ENCODE assay signal across 8 cellular contexts in genomic region chr12:122750781-122751515, GRCh38. TPM values are rescaled to one million over a fixed set of nuclear protein-coding genes. Genes with fewer than 3 reads are reported as not detected.
DNase-seq lines count a peak whose midpoint lies in the region; ATAC-seq and TF ChIP-seq lines count a peak whose summit lies in the region.
"Not testable (repeated sequence)": the region's sequence is repeated elsewhere in the genome, so short reads cannot be mapped to it uniquely, and the experiment has no call there.
"Had no signal": no experiment of that assay in that cellular context is flagged by ENCODE, and none has a peak within 500 bp of the region (broad histone marks: within the 10 kb centered on the region; RNA-seq: fewer than 3 reads in every experiment).

No MANE protein-coding gene starts in this region.

- intact Hi-C loops in Calu3 (cut with micrococcal nuclease; ENCODE audit: unreplicated experiment); OCI-LY7 (cut with micrococcal nuclease; ENCODE audit: unreplicated experiment): not testable (repeated sequence)

- not testable (repeated sequence) for H4K8ac ChIP-seq in mesendoderm (ENCODE audit: low read depth, low read length)

- not testable (repeated sequence) for BruUV-seq in Calu3 (replicated peaks; lab: Mats Ljungman, UMichigan)
- BruUV-seq in OCI-LY7 (replicated peaks; lab: Mats Ljungman, UMichigan), result TSS peak; percentile 90

- peaks cover 10% of the 10 kb centered on the region for H3K79me1 ChIP-seq in mesendoderm (ENCODE audit: low read length)

- H3K79me2 ChIP-seq in OCI-LY7 (ENCODE audit: insufficient read depth, low read depth, low read length) (peaks cover 35% of the 10 kb centered on the region), mesendoderm (ENCODE audit: control insufficient read depth, insufficient read depth, low read length) (peaks cover 17% of the 10 kb centered on the region)

- POLR2A ChIA-PET in OCI-LY7 (lab: Charles Lee), result not testable (repeated sequence)

- not testable (repeated sequence) for H3K23ac ChIP-seq in mesendoderm (ENCODE audit: low read length)

- H3K18ac ChIP-seq in mesendoderm (ENCODE audit: low read length), result peak overlapping the region; percentile 53

- peaks cover 25% of the 10 kb centered on the region for H3K36me3 ChIP-seq in OCI-LY7 (ENCODE audit: insufficient read depth, low read length)
- H3K36me3 ChIP-seq in mesendoderm (ENCODE audit: control insufficient read depth, insufficient read depth, low read length), result not testable (repeated sequence)

- H2AK5ac ChIP-seq in mesendoderm (ENCODE audit: low read length), result not testable (repeated sequence)

- peaks cover 46% of the 10 kb centered on the region for H3K4me1 Mint-ChIP-seq in Calu3 (ENCODE audit: low read depth, unreplicated experiment)
- H3K4me1 Mint-ChIP-seq in activated T-cell treated with anti-CD3 and anti-CD28 coated beads, Interleukin-2, amount 50 U/mL, for 24 hours (ENCODE audit: low read depth), result peaks cover 38% of the 10 kb centered on the region
- peaks cover 18% of the 10 kb centered on the region in 2 donors for H3K4me1 Mint-ChIP-seq in effector memory CD8-positive, alpha-beta T cell (ENCODE audit: low read depth in 2 of 2)

- H3K4ac ChIP-seq in mesendoderm (ENCODE audit: low read depth, low read length), result peak overlapping the region; percentile 75

- peak overlapping the region; percentile 67 for H2BK15ac ChIP-seq in mesendoderm (replicated peaks; ENCODE audit: low read depth)

- not testable (repeated sequence) for H3K9me2 ChIP-seq in OCI-LY7 (ENCODE audit: insufficient read depth, low read length)

- TF ChIP-seq CTCF in Calu3 (IDR thresholded peaks at IDR 0.05; ENCODE audit: unreplicated experiment); OCI-LY7 (conservative IDR thresholded peaks at IDR 0.05; ENCODE audit: low read length): not testable (repeated sequence)

- H3K27ac Mint-ChIP-seq in Calu3 (ENCODE audit: unreplicated experiment), result peak overlapping the region; percentile 99
- H3K27ac Mint-ChIP-seq in activated T-cell treated with anti-CD3 and anti-CD28 coated beads, Interleukin-2, amount 50 U/mL, for 24 hours, result peak overlapping the region; percentile 85
- peak overlapping the region in 1 of 2 donors; percentile 97 for H3K27ac Mint-ChIP-seq in effector memory CD8-positive, alpha-beta T cell

- peak overlapping the region; percentile 49 for H3K56ac ChIP-seq in mesendoderm (ENCODE audit: low read length)

- peaks cover 33% of the 10 kb centered on the region for H3K4me1 ChIP-seq in OCI-LY7 (ENCODE audit: insufficient read depth, low read length, poor library complexity, severe bottlenecking)
- not testable (repeated sequence) for H3K4me1 ChIP-seq in mesendoderm (ENCODE audit: control insufficient read depth, low read depth, low read length)

- not testable (repeated sequence) for ATAC-seq in effector memory CD8-positive, alpha-beta T cell (replicated peaks)

- H3K4me2 ChIP-seq in OCI-LY7 (ENCODE audit: low read length), result peak overlapping the region; percentile 94
- H3K4me2 ChIP-seq in mesendoderm (ENCODE audit: low read length), result not testable (repeated sequence)

- not testable (repeated sequence) for H3K27me3 Mint-ChIP-seq in Calu3 (ENCODE audit: unreplicated experiment); activated T-cell treated with anti-CD3 and anti-CD28 coated beads, Interleukin-2, amount 50 U/mL, for 24 hours; effector memory CD8-positive, alpha-beta T cell

- CTCF ChIA-PET in Calu3 (lab: Charles Lee), result interaction anchor here (0.7 kb wide), 1 partner anchor 30 kb away, joined by 3 read pairs; no protein-coding TSS in a partner anchor
- CTCF ChIA-PET in OCI-LY7 (lab: Charles Lee; ENCODE audit: unreplicated experiment), result not testable (repeated sequence)

- H3K4me3 ChIP-seq in OCI-LY7 (ENCODE audit: low read depth, low read length, poor library complexity, severe bottlenecking), result peak overlapping the region; percentile 92
- H3K4me3 ChIP-seq in mesendoderm (ENCODE audit: low read length), result not testable (repeated sequence)

- peak overlapping the region; percentile 98 for H3K4me3 Mint-ChIP-seq in Calu3 (ENCODE audit: low read depth, unreplicated experiment)
- H3K4me3 Mint-ChIP-seq in activated T-cell treated with anti-CD3 and anti-CD28 coated beads, Interleukin-2, amount 50 U/mL, for 24 hours, result peak overlapping the region; percentile 93
- H3K4me3 Mint-ChIP-seq in effector memory CD8-positive, alpha-beta T cell, result peak overlapping the region; percentile 93 to 95

- H3K9me3 Mint-ChIP-seq in Calu3 (ENCODE audit: low read depth, unreplicated experiment); activated T-cell treated with anti-CD3 and anti-CD28 coated beads, Interleukin-2, amount 50 U/mL, for 24 hours; effector memory CD8-positive, alpha-beta T cell: not testable (repeated sequence)

- H3K27ac ChIP-seq in OCI-LY7 (ENCODE audit: low read depth, low read length, poor library complexity, severe bottlenecking) (peak overlapping the region; percentile 70), mesendoderm (ENCODE audit: low read depth, low read length) (peak overlapping the region; percentile 55)

- not testable (repeated sequence) for H2BK5ac ChIP-seq in mesendoderm (ENCODE audit: low read length)

- DNase-seq in Calu3; OCI-LY7 (ENCODE audit: low spot score); effector memory CD8-positive, alpha-beta T cell: not testable (repeated sequence)
- DNase-seq in activated T-cell treated with anti-CD3 and anti-CD28 coated beads, Interleukin-2, amount 50 U/mL, for 24 hours, result peak; percentile 25
- peak; percentile 87 for DNase-seq in mesendoderm
- peak; percentile 20 for DNase-seq in stimulated activated CD8-positive, alpha-beta memory T cell treated with anti-CD3 and anti-CD28 coated beads, Interleukin-4, amount 100 ng/mL, for 48 hours

- WGBS in mesendoderm (ENCODE audit: extremely low coverage, insufficient coverage, low lambda C conversion rate), result no CpG with 5 or more reads among the region's 17 CpGs

- H2BK120ac ChIP-seq in mesendoderm (ENCODE audit: low read depth, low read length), result not testable (repeated sequence)

- not testable (repeated sequence) for H3K9ac ChIP-seq in mesendoderm (ENCODE audit: low read length)

- not testable (repeated sequence) for H3K9me3 ChIP-seq in OCI-LY7 (ENCODE audit: low read length)

- H3K36me3 Mint-ChIP-seq in Calu3 (ENCODE audit: insufficient read depth, unreplicated experiment), result peaks cover 41% of the 10 kb centered on the region
- peaks cover 33% of the 10 kb centered on the region for H3K36me3 Mint-ChIP-seq in activated T-cell treated with anti-CD3 and anti-CD28 coated beads, Interleukin-2, amount 50 U/mL, for 24 hours (ENCODE audit: low read depth)
- peaks cover 32% of the 10 kb centered on the region for H3K36me3 Mint-ChIP-seq in effector memory CD8-positive, alpha-beta T cell (ENCODE audit: insufficient read depth)

- H4K5ac ChIP-seq in mesendoderm (ENCODE audit: low read length), result not testable (repeated sequence)

- not testable (repeated sequence) for H3K27me3 ChIP-seq in mesendoderm (ENCODE audit: insufficient read depth, low read length, poor library complexity)

- H2AFZ ChIP-seq in OCI-LY7 (ENCODE audit: low read length), result peak overlapping the region; percentile 77

- peaks cover 10% of the 10 kb centered on the region; the same call in 1 of the 2 replicates for H4K20me1 ChIP-seq in OCI-LY7 (ENCODE audit: insufficient read depth, low read length)

RNA-seq across cellular contexts. Expression of gene DENR, which starts 1.7 kb away (rescaled TPM):
- total RNA-seq in Calu3 (2022), result 83.2 and 85.8 TPM in 2 replicates
- total RNA-seq in OCI-LY7 (2014; rRNA removed; shearing (Covaris generic)), result 42.4 and 51.4 TPM in 2 replicates
- 77.4 and 81.8 TPM in 2 replicates for total RNA-seq in OCI-LY7 (2022)
- 88.7 TPM for polyA plus RNA-seq in mesendoderm (2013, experiment 1 of 2)
- 88.6 TPM for polyA plus RNA-seq in mesendoderm (2013, experiment 2 of 2)

RNA-seq across cellular contexts. Expression of gene HCAR1, which starts 20.3 kb away (rescaled TPM):
- 5.0 and 5.9 TPM in 2 replicates for total RNA-seq in Calu3 (2022)
- 0.06 TPM in 1 of 2 replicates, not detected in the other for total RNA-seq in OCI-LY7 (2014; rRNA removed; shearing (Covaris generic))
- 0.07 TPM in 1 of 2 replicates, not detected in the other for total RNA-seq in OCI-LY7 (2022)
- 0.04 TPM for polyA plus RNA-seq in mesendoderm (2013, experiment 1 of 2)
- 0.03 TPM for polyA plus RNA-seq in mesendoderm (2013, experiment 2 of 2)
- total RNA-seq: H7, myocyte had no signal

RNA-seq across cellular contexts. Expression of gene CCDC62, which starts 23.4 kb away (rescaled TPM):
- total RNA-seq in Calu3 (2022), result 0.66 and 0.98 TPM in 2 replicates
- 1.6 and 1.8 TPM in 2 replicates for total RNA-seq in OCI-LY7 (2014; rRNA removed; shearing (Covaris generic))
- 1.2 and 1.5 TPM in 2 replicates for total RNA-seq in OCI-LY7 (2022)
- polyA plus RNA-seq in mesendoderm (2013, experiment 1 of 2), result 0.14 TPM
- polyA plus RNA-seq in mesendoderm (2013, experiment 2 of 2), result 0.15 TPM

RNA-seq across cellular contexts. Expression of gene HCAR3, which starts 34.3 kb away (rescaled TPM):
- total RNA-seq in Calu3 (2022) (0.17 TPM in 1 of 2 replicates, not detected in the other), OCI-LY7 (2022) (not detected in 2 replicates)
- not detected in 2 replicates for total RNA-seq in OCI-LY7 (2014; rRNA removed; shearing (Covaris generic))
- polyA plus RNA-seq in mesendoderm (2013, experiment 1 of 2), result not detected
- polyA plus RNA-seq in mesendoderm (2013, experiment 2 of 2), result not detected
- total RNA-seq: H7, myocyte had no signal

RNA-seq across cellular contexts. Expression of gene HCAR2, which starts 47.8 kb away (rescaled TPM):
- total RNA-seq in Calu3 (2022), result not detected in 2 replicates
- not detected in 2 replicates for total RNA-seq in OCI-LY7 (2014; rRNA removed; shearing (Covaris generic))
- not detected in 2 replicates for total RNA-seq in OCI-LY7 (2022)
- polyA plus RNA-seq in mesendoderm (2013, experiment 1 of 2), result not detected
- polyA plus RNA-seq in mesendoderm (2013, experiment 2 of 2), result not detected
- total RNA-seq: H7, myocyte had no signal
